In the genomic region with DNA sequence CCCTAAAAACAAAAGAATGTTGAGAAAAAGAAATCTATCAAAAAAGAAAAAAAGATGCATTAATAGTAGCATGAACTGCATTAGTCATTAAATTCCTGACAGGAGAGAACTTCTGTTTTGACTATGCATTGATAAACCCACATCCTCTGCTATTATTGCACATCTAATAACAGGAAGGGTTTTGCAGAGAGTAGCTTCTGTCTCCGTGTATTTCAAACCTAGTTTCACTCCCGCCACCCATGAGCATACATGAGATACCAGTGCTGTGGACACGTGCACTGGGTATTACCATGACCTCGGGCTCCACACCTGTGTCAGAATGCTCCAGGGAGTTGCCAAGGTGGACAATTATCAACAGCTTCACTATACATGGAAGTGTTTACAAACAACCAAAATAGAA, we compare ENCODE assay signal across 13 cellular contexts.
DNase-seq lines count a peak whose midpoint lies in the region; ATAC-seq and TF ChIP-seq lines count a peak whose summit lies in the region.
"Had no signal": no experiment of that assay in that cellular context is flagged by ENCODE, and none has a peak within 500 bp of the region (broad histone marks: within the 10 kb centered on the region; RNA-seq: fewer than 3 reads in every experiment).

No MANE protein-coding gene starts in this region.

- POLR2A ChIA-PET in CD4-positive, alpha-beta T cell (lab: Charles Lee) = no interaction called here

- H3K4me1 ChIP-seq in OCI-LY3 (ENCODE audit: low read length) (peaks cover 37% of the 10 kb centered on the region), suprapubic skin (no peaks in the 10 kb centered on the region), left ventricle myocardium inferior (peaks cover 10% of the 10 kb centered on the region)

- no peak overlapping the region for H2AFZ ChIP-seq in OCI-LY3 (ENCODE audit: low read depth, low read length)

- H3K27ac ChIP-seq in OCI-LY3 (ENCODE audit: low read length) = peak overlapping the region; percentile 54
- no peak overlapping the region for H3K27ac ChIP-seq in CD4-positive, alpha-beta T cell (ENCODE audit: low read depth, low read length)
- H3K27ac ChIP-seq in suprapubic skin = no peak overlapping the region
- H3K27ac ChIP-seq in left ventricle myocardium inferior (replicated peaks) = no peak overlapping the region
- H3K27ac ChIP-seq: brain microvascular endothelial cell, heart left ventricle, neutrophil had no signal

- H3K36me3 ChIP-seq in OCI-LY3 (replicated peaks; ENCODE audit: low read depth, low read length) (peaks cover 85% of the 10 kb centered on the region), suprapubic skin (no peaks in the 10 kb centered on the region), left ventricle myocardium inferior (no peaks in the 10 kb centered on the region)
- H3K36me3 ChIP-seq: brain microvascular endothelial cell, heart left ventricle, neutrophil had no signal

- H3K27ac Mint-ChIP-seq in CD4-positive, alpha-beta T cell = no peak overlapping the region

- TF ChIP-seq POLR2A in suprapubic skin (IDR thresholded peaks at IDR 0.05) = no peak

- H3K4me3 ChIP-seq in OCI-LY3 (ENCODE audit: low read length) (peak overlapping the region; percentile 24), suprapubic skin (no peak overlapping the region), left ventricle myocardium inferior (no peak overlapping the region)
- H3K4me3 ChIP-seq: heart left ventricle had no signal

- DNase-seq in GF-D8 (lab: John Stamatoyannopoulos, UW) (no peak), suprapubic skin (ENCODE audit: low spot score in 2 of 2) (no peak), left ventricle myocardium inferior (no peak)
- DNase-seq in CD4-positive, alpha-beta T cell = no peak
- DNase-seq: activated CD4-positive, alpha-beta T cell treated with anti-CD3 and anti-CD28 coated beads, Interleukin-2, amount 50 U/mL, for 1 hour; activated gamma-delta T cell; brain microvascular endothelial cell; heart left ventricle had no signal

- H3K79me2 ChIP-seq in OCI-LY3 (ENCODE audit: low read length) = peaks cover 97% of the 10 kb centered on the region

- intact Hi-C loops in CD4-positive, alpha-beta T cell (cut with DNase I, micrococcal nuclease) = no loop called here
- intact Hi-C loops in left ventricle myocardium inferior (cut with micrococcal nuclease) = no loop called here

- H3K9me3 Mint-ChIP-seq in CD4-positive, alpha-beta T cell = no peaks in the 10 kb centered on the region

- peak overlapping the region; percentile 37 for H3K4me2 ChIP-seq in OCI-LY3 (ENCODE audit: low read length)

- no peak for TF ChIP-seq CTCF in OCI-LY3 (IDR thresholded peaks at IDR 0.05; ENCODE audit: low read depth, low read length)
- no peak for TF ChIP-seq CTCF in CD4-positive, alpha-beta T cell (IDR thresholded peaks at IDR 0.05)
- no peak for TF ChIP-seq CTCF in suprapubic skin (IDR thresholded peaks at IDR 0.05)
- no peak for TF ChIP-seq CTCF in left ventricle myocardium inferior (IDR thresholded peaks at IDR 0.05; ENCODE audit: borderline replicate concordance)

- CTCF ChIA-PET in CD4-positive, alpha-beta T cell (lab: Charles Lee) = no interaction called here

- H3K9me3 ChIP-seq in OCI-LY3 (ENCODE audit: insufficient read depth, low read length) (0 out of 2 replicates have a peak, but pooled peaks cover 2% of the 10 kb centered on the region), suprapubic skin (no peaks in the 10 kb centered on the region), left ventricle myocardium inferior (replicated peaks) (no peaks in the 10 kb centered on the region)
- no peaks in the 10 kb centered on the region for H3K9me3 ChIP-seq in CD4-positive, alpha-beta T cell (ENCODE audit: control insufficient read depth, low read length)
- H3K9me3 ChIP-seq: heart left ventricle, neutrophil had no signal

- no peak overlapping the region for H3K4me3 Mint-ChIP-seq in CD4-positive, alpha-beta T cell

- peak overlapping the region; percentile 12; the same call in 1 of the 2 replicates for H3K9ac ChIP-seq in OCI-LY3 (ENCODE audit: low read length)

- 82% methylated on average over 4 of the region's 4 CpGs for WGBS in suprapubic skin

- peaks cover 56% of the 10 kb centered on the region for H4K20me1 ChIP-seq in OCI-LY3 (ENCODE audit: insufficient read depth, low read length)

- no peaks in the 10 kb centered on the region for H3K4me1 Mint-ChIP-seq in CD4-positive, alpha-beta T cell (ENCODE audit: low read depth)

- H3K27me3 Mint-ChIP-seq in CD4-positive, alpha-beta T cell = no peaks in the 10 kb centered on the region

- no peak for TF ChIP-seq EP300 in suprapubic skin (IDR thresholded peaks at IDR 0.05)

- no peaks in the 10 kb centered on the region for H3K27me3 ChIP-seq in OCI-LY3 (ENCODE audit: low read depth, low read length)
- no peaks in the 10 kb centered on the region for H3K27me3 ChIP-seq in CD4-positive, alpha-beta T cell (ENCODE audit: control insufficient read depth, insufficient read depth, low read length)
- H3K27me3 ChIP-seq in suprapubic skin = no peaks in the 10 kb centered on the region
- H3K27me3 ChIP-seq in left ventricle myocardium inferior (ENCODE audit: low read depth) = no peaks in the 10 kb centered on the region
- H3K27me3 ChIP-seq: brain microvascular endothelial cell, heart left ventricle, neutrophil had no signal

- ATAC-seq in GM18499 (IDR thresholded peaks at IDR 0.05; ENCODE audit: insufficient read depth, unreplicated experiment) = peak; percentile 66
- ATAC-seq in GM21447 (IDR thresholded peaks at IDR 0.05; ENCODE audit: unreplicated experiment) = peak; percentile 93
- ATAC-seq in HG03097 (IDR thresholded peaks at IDR 0.05; ENCODE audit: low FRiP score, unreplicated experiment) = peak; percentile 90
- ATAC-seq in CD4-positive, alpha-beta T cell (ENCODE audit: poor library complexity) = no peak
- ATAC-seq: heart left ventricle had no signal

- no peaks in the 10 kb centered on the region for H3K36me3 Mint-ChIP-seq in CD4-positive, alpha-beta T cell (ENCODE audit: low read depth)
